Comparison of ENCODE assay signal across 7 cellular contexts in genomic region chr19:16338470-16339360, GRCh38. TPM values are rescaled to one million over a fixed set of nuclear protein-coding genes. Genes with fewer than 3 reads are reported as not detected.
DNase-seq lines count a peak whose midpoint lies in the region; ATAC-seq, FAIRE-seq and TF ChIP-seq lines count a peak whose summit lies in the region.

No MANE protein-coding gene starts in this region.

- peak in 20 of 34 experiments; percentile 27 to 54 (median 42) for DNase-seq in T-cell
- DNase-seq in MCF 10A (ENCODE audit: unreplicated experiment): peak; percentile 74
- DNase-seq in urothelium cell line (ENCODE audit: low spot score): peak; percentile 79
- DNase-seq in A673 (ENCODE audit: low spot score): no peak
- no peak for DNase-seq in NCI-H146 (lab: John Stamatoyannopoulos, UW)

- peaks cover 66 to 77% (median 71%) of the 10 kb centered on the region in 3 donors for H3K4me1 Mint-ChIP-seq in T-cell
- peaks cover 8% of the 10 kb centered on the region for H3K4me1 Mint-ChIP-seq in MCF 10A (ENCODE audit: insufficient read depth, unreplicated experiment)

- H3K27ac ChIP-seq in mesodermal cell (ENCODE audit: low read depth, low read length, severe bottlenecking) (peak overlapping the region; percentile 54), A673 (ENCODE audit: low read depth, low read length, poor library complexity, severe bottlenecking) (no peak overlapping the region)

- no peaks in the 10 kb centered on the region for H3K36me3 Mint-ChIP-seq in T-cell
- H3K36me3 Mint-ChIP-seq in MCF 10A (ENCODE audit: insufficient read depth, unreplicated experiment): peaks cover 6% of the 10 kb centered on the region

- POLR2A ChIA-PET in T-cell (lab: Charles Lee) (interaction anchor here (0.5 to 1.5 kb wide), 8 partner anchors 8 to 205 kb away, joined by 3 to 13 read pairs (median 5); partner anchors contain the start of gene KLF2 (in 1 of the 2)), MCF 10A (lab: Yijun Ruan, JAX) (interaction anchor here (0.9 to 1.0 kb wide), 2 partner anchors 14 to 21 kb away, joined by 5 to 6 read pairs; partner anchors contain the start of gene KLF2), A673 (lab: Charles Lee; ENCODE audit: low non-redundant PET) (interaction anchor here (0.6 kb wide), 1 partner anchor 9 kb away, joined by 3 read pairs; no protein-coding TSS in a partner anchor)

- H3K36me3 ChIP-seq in mesodermal cell (ENCODE audit: control insufficient read depth, insufficient read depth, low read length): no peaks in the 10 kb centered on the region
- H3K36me3 ChIP-seq in A673 (ENCODE audit: insufficient read depth, low read length, poor library complexity, severe bottlenecking): no peaks in the 10 kb centered on the region

- peak overlapping the region; percentile 71 to 84 (median 83) for H3K4me3 Mint-ChIP-seq in T-cell
- H3K4me3 Mint-ChIP-seq in MCF 10A (ENCODE audit: unreplicated experiment): no peak overlapping the region

- H3K9me3 ChIP-seq in mesodermal cell (ENCODE audit: control insufficient read depth, low read length): no peaks in the 10 kb centered on the region
- no peaks in the 10 kb centered on the region for H3K9me3 ChIP-seq in A673 (ENCODE audit: low read depth, low read length, poor library complexity, severe bottlenecking)

- intact Hi-C loops in MCF 10A (cut with micrococcal nuclease): no loop called here
- intact Hi-C loops in A673 (cut with micrococcal nuclease; ENCODE audit: unreplicated experiment): no loop called here

- H3K9me3 Mint-ChIP-seq in T-cell (no peaks in the 10 kb centered on the region), MCF 10A (ENCODE audit: unreplicated experiment) (no peaks in the 10 kb centered on the region)

- H3K27ac Mint-ChIP-seq in T-cell (peak overlapping the region; percentile 93 to 98), MCF 10A (ENCODE audit: low read depth, unreplicated experiment) (no peak overlapping the region)

- WGBS in mesodermal cell (ENCODE audit: insufficient coverage in 2 of 2), 2 experiments: 61 to 67% methylated on average over 29 of the region's 30 CpGs

- H3K27me3 Mint-ChIP-seq in T-cell: no peaks in the 10 kb centered on the region
- H3K27me3 Mint-ChIP-seq in MCF 10A (ENCODE audit: insufficient read depth, unreplicated experiment): no peaks in the 10 kb centered on the region

- H3K4me3 ChIP-seq in mesodermal cell (ENCODE audit: extremely low read depth, insufficient read depth, low read length, poor library complexity, severe bottlenecking): no peak overlapping the region
- no peak overlapping the region for H3K4me3 ChIP-seq in A673 (ENCODE audit: low read depth, low read length, poor library complexity, severe bottlenecking)

- CTCF ChIA-PET in T-cell (lab: Charles Lee): interaction anchor here (0.6 to 1.6 kb wide), 10 partner anchors 8 to 91 kb away, joined by 3 to 16 read pairs (median 4); no protein-coding TSS in a partner anchor
- CTCF ChIA-PET in MCF 10A (lab: Yijun Ruan, JAX): interaction anchor here (0.6 to 1.1 kb wide), 2 partner anchors 13 to 967 kb away, joined by 3 to 6 read pairs; no protein-coding TSS in a partner anchor
- CTCF ChIA-PET in A673 (lab: Charles Lee): no interaction called here

- FAIRE-seq in urothelium cell line (lab: Jason Lieb, UNC): no peak

- TF ChIP-seq CTCF in MCF 10A (IDR thresholded peaks at IDR 0.05; ENCODE audit: unreplicated experiment) (no peak), A673 (conservative IDR thresholded peaks at IDR 0.05; ENCODE audit: low read depth, low read length) (no peak)

- BruUV-seq in MCF 10A (replicated peaks; lab: Mats Ljungman, UMichigan): no TSS peak
- BruUV-seq in A673 (replicated peaks; lab: Mats Ljungman, UMichigan): no TSS peak

- ATAC-seq in GM21619 (IDR thresholded peaks at IDR 0.05; ENCODE audit: unreplicated experiment): peak; percentile 41
- ATAC-seq in T-cell (replicated peaks in 1 of 4): peak; percentile 35 to 84 (median 79)

- H3K27me3 ChIP-seq in A673 (replicated peaks; ENCODE audit: insufficient read depth, low read depth, low read length, poor library complexity): no peaks in the 10 kb centered on the region

- H3K4me1 ChIP-seq in mesodermal cell (ENCODE audit: control insufficient read depth, insufficient read depth, low read length, poor library complexity, severe bottlenecking) (peaks cover 25% of the 10 kb centered on the region), A673 (ENCODE audit: insufficient read depth, low read length, poor library complexity, severe bottlenecking) (peaks cover 6% of the 10 kb centered on the region)

RNA-seq across cellular contexts. Expression of gene KLF2, which starts 14.1 kb away (rescaled TPM):
- 100 to 1,000 TPM; 612 to 721 (median 621) TPM for total RNA-seq in T-cell
- total RNA-seq in MCF 10A (2022): 3.3 and 3.8 TPM in 2 replicates
- 6.2 TPM for polyA plus RNA-seq in mesodermal cell (2013, experiment 1 of 2)
- 3.1 TPM for polyA plus RNA-seq in mesodermal cell (2013, experiment 2 of 2)
- total RNA-seq in A673 (2021): 1.9 and 2.1 TPM in 2 replicates

Comparison
In these comparisons a context has a peak if more than half of its experiments do, and no peak if none do; other contexts are left out.
1. DNase-seq: peak in T-cell (20 of 34), MCF 10A (single experiment) and urothelium cell line (single experiment); none in A673 (single experiment) and NCI-H146 (single experiment).
2. RNA of gene KLF2, which starts 14.1 kb away (total RNA-seq): 612 to 721 TPM in T-cell; 3.3 to 3.8 TPM in MCF 10A and 1.9 to 2.1 TPM in A673; every median in the first group is over 100 times any median in the second.